In genomic region chr10:97711640-97712267, GRCh38 we compare ENCODE assay signal across 12 cellular contexts. TPM values are rescaled to one million over a fixed set of nuclear protein-coding genes. Genes with fewer than 3 reads are reported as not detected.
DNase-seq lines count a peak whose midpoint lies in the region; ATAC-seq and TF ChIP-seq lines count a peak whose summit lies in the region.
"Had no signal": no experiment of that assay in that cellular context is flagged by ENCODE, and none has a peak within 500 bp of the region (broad histone marks: within the 10 kb centered on the region; RNA-seq: fewer than 3 reads in every experiment).

No MANE protein-coding gene starts in this region.

- CTCF ChIA-PET in activated CD8-positive, alpha-beta T cell treated with anti-CD3 and anti-CD28 coated beads for 36 hours (lab: Charles Lee) = interaction anchor here (1.1 to 20.1 kb wide), 5 partner anchors 9 to 36 kb away, joined by 3 to 537 read pairs (median 4); partner anchors contain the start of genes AVPI1 and ZFYVE27
- CTCF ChIA-PET in activated CD8-positive, alpha-beta T cell treated with anti-CD3 and anti-CD28 coated beads, Interleukin-2, amount 10 ng/mL, durations not matched to agents 7 days and 5 days (lab: Charles Lee) = interaction anchor here (0.6 to 11.1 kb wide), 5 partner anchors 10 to 211 kb away, joined by 3 to 171 read pairs (median 25); partner anchors contain the start of gene ZFYVE27

- H4K20me1 ChIP-seq in hepatocyte (ENCODE audit: insufficient read depth, poor library complexity, severe bottlenecking) = no peaks in the 10 kb centered on the region

- POLR2A ChIA-PET in activated CD8-positive, alpha-beta T cell treated with anti-CD3 and anti-CD28 coated beads for 36 hours (lab: Charles Lee) = interaction anchor here (1.5 to 1.9 kb wide), 3 partner anchors 9 to 25 kb away, joined by 4 to 5 read pairs (median 5); partner anchors contain the start of gene ZFYVE27
- POLR2A ChIA-PET in activated CD8-positive, alpha-beta T cell treated with anti-CD3 and anti-CD28 coated beads, Interleukin-2, amount 10 ng/mL, durations not matched to agents 7 days and 5 days (lab: Charles Lee) = no interaction called here

- H2AFZ ChIP-seq in hepatocyte = no peak overlapping the region

- H3K4me2 ChIP-seq in hepatocyte = no peak overlapping the region

- intact Hi-C loops in activated CD8-positive, alpha-beta T cell treated with anti-CD3 and anti-CD28 coated beads for 36 hours (cut with micrococcal nuclease) = no loop called here
- intact Hi-C loops in esophagus squamous epithelium (cut with DNase I) = no loop called here

- no peak for DNase-seq in activated CD8-positive, alpha-beta T cell treated with anti-CD3 and anti-CD28 coated beads for 36 hours
- DNase-seq in activated CD8-positive, alpha-beta T cell treated with anti-CD3 and anti-CD28 coated beads, Interleukin-2, amount 10 ng/mL, durations not matched to agents 7 days and 5 days = no peak
- DNase-seq in RWPE2 (ENCODE audit: low spot score) = no peak
- no peak for DNase-seq in esophagus squamous epithelium (lab: John Stamatoyannopoulos, UW)
- DNase-seq in stimulated activated effector memory CD8-positive, alpha-beta T cell treated with anti-CD3 and anti-CD28 coated beads, Interleukin-12 subunit alpha, Interleukin-12 subunit beta, amount 100 ng/mL, for 72 hours (ENCODE audit: low spot score in 2 of 2) = no peak
- DNase-seq in hepatocyte (ENCODE audit: low spot score) = no peak
- no peak for DNase-seq in NCI-H1105 (lab: John Stamatoyannopoulos, UW)
- DNase-seq: NCI-H1105 treated with DMSO at 0.1 percent for 48 hours, NCI-H446 treated with DMSO at 0.1 percent for 48 hours, PC-3, thyroid gland had no signal

- H3K9me3 Mint-ChIP-seq in activated CD8-positive, alpha-beta T cell treated with anti-CD3 and anti-CD28 coated beads for 36 hours = no peaks in the 10 kb centered on the region
- no peaks in the 10 kb centered on the region for H3K9me3 Mint-ChIP-seq in activated CD8-positive, alpha-beta T cell treated with anti-CD3 and anti-CD28 coated beads, Interleukin-2, amount 10 ng/mL, durations not matched to agents 7 days and 5 days (ENCODE audit: insufficient read depth)
- no peaks in the 10 kb centered on the region for H3K9me3 Mint-ChIP-seq in stimulated activated effector memory CD8-positive, alpha-beta T cell treated with anti-CD3 and anti-CD28 coated beads, Interleukin-12 subunit alpha, Interleukin-12 subunit beta, amount 100 ng/mL, for 72 hours

- H3K27ac ChIP-seq in RWPE2 (ENCODE audit: poor library complexity, severe bottlenecking) = peak overlapping the region; percentile 94
- H3K27ac ChIP-seq in esophagus squamous epithelium = peak overlapping the region in 3 of 4 donors; percentile 93 to 97 (median 95)
- no peak overlapping the region for H3K27ac ChIP-seq in hepatocyte

- H3K9me3 ChIP-seq in RWPE2 (ENCODE audit: severe bottlenecking) (no peaks in the 10 kb centered on the region), esophagus squamous epithelium (no peaks in the 10 kb centered on the region), hepatocyte (ENCODE audit: low read depth) (no peaks in the 10 kb centered on the region)
- H3K9me3 ChIP-seq: thyroid gland had no signal

- H3K4me1 Mint-ChIP-seq in activated CD8-positive, alpha-beta T cell treated with anti-CD3 and anti-CD28 coated beads for 36 hours (ENCODE audit: low read depth) = peaks cover 6% of the 10 kb centered on the region
- H3K4me1 Mint-ChIP-seq in activated CD8-positive, alpha-beta T cell treated with anti-CD3 and anti-CD28 coated beads, Interleukin-2, amount 10 ng/mL, durations not matched to agents 7 days and 5 days (ENCODE audit: low read depth) = peaks cover 20% of the 10 kb centered on the region
- peaks cover 13% of the 10 kb centered on the region for H3K4me1 Mint-ChIP-seq in stimulated activated effector memory CD8-positive, alpha-beta T cell treated with anti-CD3 and anti-CD28 coated beads, Interleukin-12 subunit alpha, Interleukin-12 subunit beta, amount 100 ng/mL, for 72 hours

- no peak for ATAC-seq in activated CD8-positive, alpha-beta T cell treated with anti-CD3 and anti-CD28 coated beads for 36 hours
- ATAC-seq in activated CD8-positive, alpha-beta T cell treated with anti-CD3 and anti-CD28 coated beads, Interleukin-2, amount 10 ng/mL, durations not matched to agents 7 days and 5 days = no peak
- no peak for ATAC-seq in RWPE2 (ENCODE audit: low read depth)
- no peak for ATAC-seq in stimulated activated effector memory CD8-positive, alpha-beta T cell treated with anti-CD3 and anti-CD28 coated beads, Interleukin-12 subunit alpha, Interleukin-12 subunit beta, amount 100 ng/mL, for 72 hours
- no peak for ATAC-seq in HG02840 (IDR thresholded peaks at IDR 0.05; ENCODE audit: low FRiP score, unreplicated experiment)
- ATAC-seq: PC-3 had no signal

- no peaks in the 10 kb centered on the region for H3K9me2 ChIP-seq in hepatocyte (replicated peaks; ENCODE audit: insufficient read depth)

- H3K27ac Mint-ChIP-seq in activated CD8-positive, alpha-beta T cell treated with anti-CD3 and anti-CD28 coated beads for 36 hours = no peak overlapping the region
- H3K27ac Mint-ChIP-seq in activated CD8-positive, alpha-beta T cell treated with anti-CD3 and anti-CD28 coated beads, Interleukin-2, amount 10 ng/mL, durations not matched to agents 7 days and 5 days = no peak overlapping the region
- H3K27ac Mint-ChIP-seq in stimulated activated effector memory CD8-positive, alpha-beta T cell treated with anti-CD3 and anti-CD28 coated beads, Interleukin-12 subunit alpha, Interleukin-12 subunit beta, amount 100 ng/mL, for 72 hours = no peak overlapping the region

- H3K27me3 Mint-ChIP-seq in activated CD8-positive, alpha-beta T cell treated with anti-CD3 and anti-CD28 coated beads for 36 hours = peaks cover 22% of the 10 kb centered on the region
- H3K27me3 Mint-ChIP-seq in activated CD8-positive, alpha-beta T cell treated with anti-CD3 and anti-CD28 coated beads, Interleukin-2, amount 10 ng/mL, durations not matched to agents 7 days and 5 days (ENCODE audit: low read depth) = peaks cover 26% of the 10 kb centered on the region

- H3K4me1 ChIP-seq in RWPE2 (ENCODE audit: insufficient read depth, poor library complexity, severe bottlenecking) (peaks cover 14% of the 10 kb centered on the region), esophagus squamous epithelium (peaks cover 0 to 60% (median 30%) of the 10 kb centered on the region in 3 donors), hepatocyte (ENCODE audit: insufficient read depth) (peaks cover 22% of the 10 kb centered on the region)

- peaks cover 1% of the 10 kb centered on the region for H3K36me3 Mint-ChIP-seq in activated CD8-positive, alpha-beta T cell treated with anti-CD3 and anti-CD28 coated beads for 36 hours (ENCODE audit: low read depth)
- H3K36me3 Mint-ChIP-seq in activated CD8-positive, alpha-beta T cell treated with anti-CD3 and anti-CD28 coated beads, Interleukin-2, amount 10 ng/mL, durations not matched to agents 7 days and 5 days (ENCODE audit: low read depth) = no peaks in the 10 kb centered on the region
- no peaks in the 10 kb centered on the region for H3K36me3 Mint-ChIP-seq in stimulated activated effector memory CD8-positive, alpha-beta T cell treated with anti-CD3 and anti-CD28 coated beads, Interleukin-12 subunit alpha, Interleukin-12 subunit beta, amount 100 ng/mL, for 72 hours

- no peak for TF ChIP-seq CTCF in activated CD8-positive, alpha-beta T cell treated with anti-CD3 and anti-CD28 coated beads for 36 hours (IDR thresholded peaks at IDR 0.05)
- TF ChIP-seq CTCF in RWPE2 (IDR thresholded peaks at IDR 0.05; ENCODE audit: poor library complexity, severe bottlenecking) = no peak
- no peak for TF ChIP-seq CTCF in esophagus squamous epithelium (IDR thresholded peaks at IDR 0.05)
- TF ChIP-seq CTCF in hepatocyte (IDR thresholded peaks at IDR 0.05; ENCODE audit: poor library complexity) = no peak

- H3K36me3 ChIP-seq in RWPE2 (ENCODE audit: low read depth) (peaks cover 15% of the 10 kb centered on the region), esophagus squamous epithelium (no peaks in the 10 kb centered on the region), hepatocyte (replicated peaks; ENCODE audit: insufficient read depth, low read depth) (no peaks in the 10 kb centered on the region)
- H3K36me3 ChIP-seq: thyroid gland had no signal

- H3K4me3 ChIP-seq in RWPE2 (ENCODE audit: severe bottlenecking) (no peak overlapping the region), esophagus squamous epithelium (no peak overlapping the region), hepatocyte (no peak overlapping the region)
- H3K4me3 ChIP-seq: thyroid gland had no signal

- WGBS in esophagus squamous epithelium, 2 donors = 78 to 91% methylated on average over 6 of the region's 7 CpGs
- 94% methylated on average over 7 of the region's 7 CpGs for WGBS in hepatocyte (ENCODE audit: low lambda C conversion rate, missing lambda C conversion rate)

- peak overlapping the region; percentile 6 for H3K4me3 Mint-ChIP-seq in activated CD8-positive, alpha-beta T cell treated with anti-CD3 and anti-CD28 coated beads for 36 hours
- H3K4me3 Mint-ChIP-seq in activated CD8-positive, alpha-beta T cell treated with anti-CD3 and anti-CD28 coated beads, Interleukin-2, amount 10 ng/mL, durations not matched to agents 7 days and 5 days = no peak overlapping the region
- H3K4me3 Mint-ChIP-seq in stimulated activated effector memory CD8-positive, alpha-beta T cell treated with anti-CD3 and anti-CD28 coated beads, Interleukin-12 subunit alpha, Interleukin-12 subunit beta, amount 100 ng/mL, for 72 hours = peak overlapping the region; percentile 95

- H3K79me2 ChIP-seq in hepatocyte = peaks cover 19% of the 10 kb centered on the region

- TF ChIP-seq POLR2A in esophagus squamous epithelium (IDR thresholded peaks at IDR 0.05) = no peak

- H3K27me3 ChIP-seq in RWPE2 (ENCODE audit: insufficient read depth, poor library complexity, severe bottlenecking) (no peaks in the 10 kb centered on the region), esophagus squamous epithelium (peaks cover 0 to 88% (median 0%) of the 10 kb centered on the region in 4 donors), hepatocyte (no peaks in the 10 kb centered on the region)
- H3K27me3 ChIP-seq: thyroid gland had no signal

RNA-seq across cellular contexts. Expression of gene MARVELD1, which starts 1.8 kb away (rescaled TPM):
- total RNA-seq in activated CD8-positive, alpha-beta T cell treated with anti-CD3 and anti-CD28 coated beads for 36 hours = 1 to 10 TPM; 2.3 to 2.9 TPM
- 1 to 10 TPM; 2.2 to 2.4 TPM for total RNA-seq in activated CD8-positive, alpha-beta T cell treated with anti-CD3 and anti-CD28 coated beads, Interleukin-2, amount 10 ng/mL, durations not matched to agents 7 days and 5 days
- total RNA-seq in esophagus squamous epithelium (10 to 100 TPM in 2 of 4 donors, 1 to 10 TPM in 2; 4.0 to 20.5 (median 12.3) TPM), hepatocyte (25.4 and 29.5 TPM in 2 replicates)
- 52.5 and 53.1 TPM in 2 replicates for polyA plus RNA-seq in hepatocyte

RNA-seq across cellular contexts. Expression of gene AVPI1, which starts 24.7 kb away (rescaled TPM):
- total RNA-seq in activated CD8-positive, alpha-beta T cell treated with anti-CD3 and anti-CD28 coated beads for 36 hours = 1 to 10 TPM; 2.5 to 3.0 TPM
- total RNA-seq in activated CD8-positive, alpha-beta T cell treated with anti-CD3 and anti-CD28 coated beads, Interleukin-2, amount 10 ng/mL, durations not matched to agents 7 days and 5 days = 1 to 10 TPM; 1.1 to 1.7 TPM
- total RNA-seq in esophagus squamous epithelium = 10 to 100 TPM in 3 of 4 donors, 1 to 10 TPM in 1; 7.7 to 21.7 (median 15.4) TPM
- 23.8 and 26.4 TPM in 2 replicates for total RNA-seq in hepatocyte
- polyA plus RNA-seq in hepatocyte = 28.5 and 34.1 TPM in 2 replicates

RNA-seq across cellular contexts. Expression of gene ZFYVE27, which starts 25.2 kb away (rescaled TPM):
- 10 to 100 TPM; 18.1 to 20.1 TPM for total RNA-seq in activated CD8-positive, alpha-beta T cell treated with anti-CD3 and anti-CD28 coated beads for 36 hours
- total RNA-seq in activated CD8-positive, alpha-beta T cell treated with anti-CD3 and anti-CD28 coated beads, Interleukin-2, amount 10 ng/mL, durations not matched to agents 7 days and 5 days = 10 to 100 TPM; 23.8 to 27.3 TPM
- 10 to 100 TPM; 10.1 to 16.0 (median 13.4) TPM for total RNA-seq in esophagus squamous epithelium
- total RNA-seq in hepatocyte = 20.1 and 24.9 TPM in 2 replicates
- polyA plus RNA-seq in hepatocyte = 30.3 and 31.9 TPM in 2 replicates
